In the genomic region with DNA sequence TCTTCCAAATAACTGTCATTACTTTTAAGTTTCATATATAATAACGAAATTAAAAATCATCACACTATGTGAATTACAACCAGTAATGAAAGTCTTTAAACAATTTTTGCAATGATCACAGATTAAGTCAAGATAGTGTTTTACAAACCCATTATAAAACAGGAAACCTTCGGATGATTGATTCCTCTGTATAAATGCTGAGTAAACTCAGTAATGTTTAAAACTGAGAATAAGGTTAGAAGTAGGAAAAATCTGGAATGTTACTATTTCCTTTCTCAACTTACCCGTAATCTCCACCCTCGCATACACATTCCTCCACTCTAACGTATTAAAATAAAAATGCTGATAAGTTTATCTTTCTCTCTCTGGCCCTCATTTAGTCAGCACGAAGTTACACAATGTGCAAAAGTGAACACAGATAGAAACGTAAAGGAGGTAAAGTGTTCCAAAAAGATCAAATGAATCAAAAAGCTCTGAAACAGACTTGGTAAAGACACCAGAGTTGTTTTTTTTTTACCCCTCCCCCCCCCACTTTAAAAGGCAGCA, we compare ENCODE assay signal across 1 cellular context.
TF ChIP-seq lines count a peak whose summit lies in the region.

No MANE protein-coding gene starts in this region.

TF ChIP-seq in IMR-90, 13 proteins besides CTCF, POLR2A, EP300 and RAD21 (continued from another document):
- TF ChIP-seq RCOR1 (IDR thresholded peaks at IDR 0.05; ENCODE audit: insufficient replicate concordance, low read length): no peak
